Comparison of ENCODE assay signal across 8 cellular contexts in genomic region chr1:100458925-100459814, GRCh38.
DNase-seq lines count a peak whose midpoint lies in the region; ATAC-seq lines count a peak whose summit lies in the region.

No MANE protein-coding gene starts in this region.

- H3K36me3 Mint-ChIP-seq in memory B cell, result peaks cover 6% of the 10 kb centered on the region

- no peaks in the 10 kb centered on the region for H3K27me3 Mint-ChIP-seq in memory B cell

- H3K4me1 Mint-ChIP-seq in memory B cell, result peaks cover 10% of the 10 kb centered on the region

- peak; percentile 82 for ATAC-seq in GM19043 (IDR thresholded peaks at IDR 0.05; ENCODE audit: low read depth, unreplicated experiment)
- ATAC-seq in HG03354 (IDR thresholded peaks at IDR 0.05; ENCODE audit: poor library complexity, severe bottlenecking, unreplicated experiment), result peak; percentile 90
- ATAC-seq in memory B cell (ENCODE audit: low read depth), result peak; percentile 73

- no peak overlapping the region for H3K4me3 Mint-ChIP-seq in memory B cell

- H3K27ac Mint-ChIP-seq in memory B cell, result peak overlapping the region; percentile 76

- DNase-seq in C1 segment of cervical spinal cord (lab: John Stamatoyannopoulos, UW) (peak in 11 of 14 donors; percentile 8 to 58 (median 32)), NCI-H446 (lab: John Stamatoyannopoulos, UW) (peak; percentile 57 to 80), dermis microvascular lymphatic vessel endothelial cell (ENCODE audit: low read depth in 2 of 2) (peak; percentile 82 to 86), memory B cell (ENCODE audit: low spot score in 2 of 2) (peak; percentile 43 to 50)
- peak; percentile 51 to 54 for DNase-seq in activated CD4-positive, alpha-beta T cell treated with anti-CD3 and anti-CD28 coated beads for 24 hours (ENCODE audit: low read depth in 2 of 2)
- DNase-seq in stimulated activated CD8-positive, alpha-beta memory T cell treated with anti-CD3 and anti-CD28 coated beads, Interleukin-15, amount 100 ng/mL, for 1 hour (ENCODE audit: low read depth), result peak; percentile 50

- no peaks in the 10 kb centered on the region for H3K9me3 Mint-ChIP-seq in memory B cell

Comparison
In these comparisons a context has a peak if more than half of its experiments do, and no peak if none do; other contexts are left out.
1. Peak in every context shown above with its lines: DNase-seq and ATAC-seq.
2. DNase-seq: peak in every context shown above with its lines; median percentile 84 in dermis microvascular lymphatic vessel endothelial cell; 68 in NCI-H446; 52 in activated CD4-positive, alpha-beta T cell treated with anti-CD3 and anti-CD28 coated beads for 24 hours; 50 in stimulated activated CD8-positive, alpha-beta memory T cell treated with anti-CD3 and anti-CD28 coated beads, Interleukin-15, amount 100 ng/mL, for 1 hour; 46 in memory B cell; 32 in C1 segment of cervical spinal cord.